In genomic region chr5:141867651-141868050, GRCh38 we compare ENCODE assay signal across 19 cellular contexts. TPM values are rescaled to one million over a fixed set of nuclear protein-coding genes. Genes with fewer than 3 reads are reported as not detected.
DNase-seq lines count a peak whose midpoint lies in the region; FAIRE-seq and TF ChIP-seq lines count a peak whose summit lies in the region.
"Had no signal": no experiment of that assay in that cellular context is flagged by ENCODE, and none has a peak within 500 bp of the region (broad histone marks: within the 10 kb centered on the region; RNA-seq: fewer than 3 reads in every experiment).

No MANE protein-coding gene starts in this region.

- H3K36me3 Mint-ChIP-seq in immature natural killer cell = peaks cover 4 to 32% (median 17%) of the 10 kb centered on the region in 3 donors
- H3K36me3 Mint-ChIP-seq in nephron progenitor cell (ENCODE audit: low read depth) = no peaks in the 10 kb centered on the region

- DNase-seq in kidney (peak; percentile 30), stomach (no peak), NCI-H2081 treated with DMSO at 0.1 percent for 48 hours (lab: John Stamatoyannopoulos, UW) (no peak), immature natural killer cell (no peak), nephron progenitor cell (no peak)
- DNase-seq in activated CD4-positive, alpha-beta T cell treated with anti-CD3 and anti-CD28 coated beads, Interleukin-2, amount 50 U/mL, for 4 hours = no peak
- DNase-seq: MG63, NCI-H1105, NCI-H1694 treated with DMSO at 0.1 percent for 48 hours, NCI-H2171, NCI-H446 treated with DMSO at 0.1 percent for 48 hours, NCI-H774, SJCRH30 had no signal

- no peak for FAIRE-seq in kidney (lab: Jason Lieb, UNC)

- H3K4me3 Mint-ChIP-seq in immature natural killer cell = no peak overlapping the region
- H3K4me3 Mint-ChIP-seq in nephron progenitor cell = no peak overlapping the region
- H3K4me3 Mint-ChIP-seq: H9 had no signal

- no peak for TF ChIP-seq POLR2A in stomach (IDR thresholded peaks at IDR 0.05)

- peaks cover 0 to 16% (median 0%) of the 10 kb centered on the region in 3 donors for H3K27me3 ChIP-seq in stomach

- H3K4me1 Mint-ChIP-seq in immature natural killer cell (peaks cover 5 to 18% of the 10 kb centered on the region in 2 donors), nephron progenitor cell (peaks cover 12% of the 10 kb centered on the region)

- H3K9me3 ChIP-seq in HEK293 (ENCODE audit: control insufficient read depth, insufficient read depth, low read depth, low read length) (no peaks in the 10 kb centered on the region), kidney (ENCODE audit: control insufficient read depth in 1 of 2, low read length in 2 of 2) (no peaks in the 10 kb centered on the region), stomach (no peaks in the 10 kb centered on the region)
- H3K9me3 ChIP-seq: BLaER1, MG63, SJCRH30 had no signal

- H3K4me1 ChIP-seq in HEK293 (ENCODE audit: control insufficient read depth, insufficient read depth, low read length) (no peaks in the 10 kb centered on the region), kidney (ENCODE audit: control insufficient read depth in 1 of 2, insufficient read depth in 1 of 2, low read depth in 1 of 2, low read length in 2 of 2) (peaks cover 30 to 54% of the 10 kb centered on the region in 2 donors), stomach (peaks cover 31 to 92% (median 62%) of the 10 kb centered on the region in 4 donors)
- H3K4me1 ChIP-seq: SJCRH30 had no signal

- POLR2A ChIA-PET in HEK293 (lab: Yijun Ruan, JAX) = interaction anchor here (0.7 kb wide), 1 partner anchor 145 kb away, joined by 3 read pairs; no protein-coding TSS in a partner anchor

- H3K36me3 ChIP-seq in HEK293 (ENCODE audit: control insufficient read depth in 2 of 2, insufficient read depth in 1 of 2, low read length in 2 of 2) (peaks cover 0 to 15% of the 10 kb centered on the region in 2 experiments; a peak in 1 of 3 replicates), kidney (ENCODE audit: control insufficient read depth in 1 of 2, insufficient read depth in 2 of 2, low read length in 2 of 2) (peaks cover 31 to 52% of the 10 kb centered on the region in 2 donors), stomach (peaks cover 24 to 48% (median 44%) of the 10 kb centered on the region in 4 donors)
- H3K36me3 ChIP-seq: BLaER1, MG63, SJCRH30 had no signal

- intact Hi-C loops in kidney (cut with DNase I) (no loop called here), stomach (cut with DNase I; ENCODE audit: low total_unique reads) (no loop called here)

- H3K9me3 Mint-ChIP-seq in immature natural killer cell (no peaks in the 10 kb centered on the region), nephron progenitor cell (no peaks in the 10 kb centered on the region)
- H3K9me3 Mint-ChIP-seq: H9 had no signal

- H3K27me3 Mint-ChIP-seq in immature natural killer cell (ENCODE audit: low read depth in 3 of 3) (peaks cover 0 to 2% (median 1%) of the 10 kb centered on the region in 3 donors), nephron progenitor cell (ENCODE audit: low read depth, poor library complexity) (peaks cover 24% of the 10 kb centered on the region)

- no peak overlapping the region for H3K27ac ChIP-seq in HEK293 (ENCODE audit: extremely low read depth, low read depth, low read length)
- H3K27ac ChIP-seq in VCaP = peak overlapping the region; percentile 83
- H3K27ac ChIP-seq in kidney (ENCODE audit: low read depth in 2 of 2, low read length in 2 of 2) = peak overlapping the region; percentile 16 to 58
- H3K27ac ChIP-seq in stomach = peak overlapping the region; percentile 47 to 80 (median 79)
- H3K27ac ChIP-seq: BLaER1, KMS-11, RWPE1, SJCRH30 had no signal

- no peak overlapping the region for H3K27ac Mint-ChIP-seq in immature natural killer cell
- no peak overlapping the region for H3K27ac Mint-ChIP-seq in nephron progenitor cell

- TF ChIP-seq CTCF in HEK293 (tag by site-specific recombination; IDR thresholded peaks at IDR 0.05) (no peak), VCaP (conservative IDR thresholded peaks at IDR 0.05) (no peak), kidney (IDR thresholded peaks at IDR 0.05; ENCODE audit: borderline replicate concordance, extremely low read depth, insufficient read depth) (no peak), stomach (IDR thresholded peaks at IDR 0.05) (no peak), nephron progenitor cell (IDR thresholded peaks at IDR 0.05) (no peak)

- no peak for TF ChIP-seq EP300 in stomach (IDR thresholded peaks at IDR 0.05)

- 54 to 66% (median 62%) methylated on average over 4 of the region's 4 CpGs for WGBS in stomach, 5 donors

- H3K4me3 ChIP-seq in HEK293 (ENCODE audit: low read depth, low read length) (no peak overlapping the region), kidney (ENCODE audit: low read length in 2 of 2) (no peak overlapping the region), stomach (no peak overlapping the region)
- H3K4me3 ChIP-seq: BLaER1, MG63, SJCRH30 had no signal

- CTCF ChIA-PET in HEK293 (lab: Yijun Ruan, JAX) = interaction anchor here (0.6 to 1.4 kb wide), 3 partner anchors 53 to 1046 kb away, joined by 3 to 4 read pairs (median 3); no protein-coding TSS in a partner anchor

- no peak overlapping the region for H3K9ac ChIP-seq in kidney (ENCODE audit: low read length in 2 of 2)
- H3K9ac ChIP-seq: BLaER1, KMS-11 had no signal

TF ChIP-seq in HEK293, 187 proteins besides CTCF, POLR2A, EP300 and RAD21:
- TF ChIP-seq SCRT2 (tag by site-specific recombination; IDR thresholded peaks at IDR 0.05) = 0 out of 2 replicates have a peak, but pooled peaks have one; percentile 13
- TF ChIP-seq PRDM1 (tag by site-specific recombination; IDR thresholded peaks at IDR 0.05) = no peak
- no peak for TF ChIP-seq ZNF777 (tag by site-specific recombination; IDR thresholded peaks at IDR 0.05; ENCODE audit: borderline replicate concordance)
- TF ChIP-seq RBAK (tag by site-specific recombination; IDR thresholded peaks at IDR 0.05) = no peak
- no peak for TF ChIP-seq ZNF2 (tag by site-specific recombination; IDR thresholded peaks at IDR 0.05)
- TF ChIP-seq SP2 (tag by site-specific recombination; IDR thresholded peaks at IDR 0.05) = no peak
- no peak for TF ChIP-seq ZNF621 (tag by site-specific recombination; IDR thresholded peaks at IDR 0.05)
- no peak for TF ChIP-seq ZNF26 (tag by site-specific recombination; IDR thresholded peaks at IDR 0.05)
- 0 out of 2 replicates have a peak, but pooled peaks have one; percentile 33 for TF ChIP-seq EGR2 (tag by site-specific recombination; IDR thresholded peaks at IDR 0.05; ENCODE audit: low read depth)
- TF ChIP-seq ZNF274 (IDR thresholded peaks at IDR 0.05; ENCODE audit: low read length) = no peak
- TF ChIP-seq ZNF274 (tag by site-specific recombination; IDR thresholded peaks at IDR 0.05; ENCODE audit: borderline replicate concordance) = no peak
- no peak for TF ChIP-seq ZNF548 (tag by site-specific recombination; IDR thresholded peaks at IDR 0.05)
- no peak for TF ChIP-seq ZSCAN16 (tag by site-specific recombination; IDR thresholded peaks at IDR 0.05)
- peak; percentile 21; the same call in 1 of the 2 replicates for TF ChIP-seq ZFHX2 (tag by site-specific recombination; conservative IDR thresholded peaks at IDR 0.05)
TF ChIP-seq in HEK293: peak in this region for 3.

RNA-seq across cellular contexts. Expression of gene PCDH1, which starts 10.6 kb away (rescaled TPM):
- 147 TPM for total RNA-seq in kidney
- polyA plus RNA-seq in kidney (ENCODE audit: insufficient read depth, low read depth, low replicate concordance) = 37.3 TPM
- total RNA-seq in stomach = 10 to 100 TPM; 35.3 to 96.9 (median 79.1) TPM
- 10 to 100 TPM in 2 of 3 donors, 1 to 10 TPM in 1; 8.7 to 20.9 (median 10.6) TPM for polyA plus RNA-seq in stomach
- polyA plus RNA-seq in immature natural killer cell = 10 to 100 TPM; 19.0 to 26.7 (median 21.8) TPM

RNA-seq across cellular contexts. Expression of gene DELE1, which starts 56.0 kb away (rescaled TPM):
- total RNA-seq in kidney (82.3 TPM), stomach (100 to 1,000 TPM in 1 of 5 donors, 10 to 100 TPM in 4; 65.0 to 100 (median 98.2) TPM)
- polyA plus RNA-seq in kidney (ENCODE audit: insufficient read depth, low read depth, low replicate concordance) (67.7 TPM), stomach (10 to 100 TPM; 29.2 to 39.8 (median 32.6) TPM), immature natural killer cell (10 to 100 TPM; 38.2 to 47.1 (median 44.7) TPM)
